In genomic region chr11:69166186-69167115, GRCh38 we compare ENCODE assay signal across 8 cellular contexts. TPM values are rescaled to one million over a fixed set of nuclear protein-coding genes. Genes with fewer than 3 reads are reported as not detected.
A peak's percentile ranks its signal among the peaks of the same experiment; 100 is the strongest.
DNase-seq lines count a peak whose midpoint lies in the region; ATAC-seq and TF ChIP-seq lines count a peak whose summit lies in the region.

No MANE protein-coding gene starts in this region.

- peak overlapping the region; percentile 42 for H3K56ac ChIP-seq in mesendoderm (ENCODE audit: low read length)

- WGBS in mesendoderm (ENCODE audit: extremely low coverage, insufficient coverage, low lambda C conversion rate) = no CpG with 5 or more reads among the region's 21 CpGs
- WGBS in transverse colon (ENCODE audit: low coverage in 1 of 2), 2 donors = 44% methylated on average over 21 of the region's 21 CpGs; no CpG with 5 or more reads in 1 of the 2 donors

- H2BK15ac ChIP-seq in mesendoderm (replicated peaks; ENCODE audit: low read depth) = no peak overlapping the region

- no peak for TF ChIP-seq EP300 in transverse colon (IDR thresholded peaks at IDR 0.05; ENCODE audit: low read depth)

- in situ Hi-C loops in brain microvascular endothelial cell (cut with HindIII; ENCODE audit: low pct_ligation_motif_present, low sequenced_read_pairs) = no loop called here
- in situ Hi-C loops in transverse colon (cut with MboI; ENCODE audit: low pct_ligation_motif_present in 1 of 4, low pct_unique_long_range_greater_than_20kb in 1 of 4, low sequenced_read_pairs in 3 of 4) = no loop called here

- no peak overlapping the region for H2BK120ac ChIP-seq in mesendoderm (ENCODE audit: low read depth, low read length)

- H3K36me3 ChIP-seq in DND-41 (ENCODE audit: insufficient read depth, low read length) = no peaks in the 10 kb centered on the region
- H3K36me3 ChIP-seq in SK-N-MC (ENCODE audit: insufficient read depth, low read length) = no peaks in the 10 kb centered on the region
- no peaks in the 10 kb centered on the region for H3K36me3 ChIP-seq in brain microvascular endothelial cell (replicated peaks)
- no peaks in the 10 kb centered on the region for H3K36me3 ChIP-seq in mesendoderm (ENCODE audit: control insufficient read depth, insufficient read depth, low read length)
- no peaks in the 10 kb centered on the region for H3K36me3 ChIP-seq in transverse colon

- TF ChIP-seq CTCF in DND-41 (IDR thresholded peaks at IDR 0.05; ENCODE audit: borderline replicate concordance, extremely low read depth, low read length, poor library complexity, severe bottlenecking) (no peak), brain microvascular endothelial cell (IDR thresholded peaks at IDR 0.05; ENCODE audit: low read depth, low read length, missing control alignments) (peak; percentile 59), transverse colon (IDR thresholded peaks at IDR 0.05) (peak in 1 of 5 experiments; percentile 19)

- H3K79me1 ChIP-seq in mesendoderm (ENCODE audit: low read length) = no peaks in the 10 kb centered on the region

- intact Hi-C loops in transverse colon (cut with DNase I; ENCODE audit: low total_unique reads) = no loop called here

- H3K79me2 ChIP-seq in DND-41 (ENCODE audit: insufficient read depth, low read length) = no peaks in the 10 kb centered on the region
- no peaks in the 10 kb centered on the region for H3K79me2 ChIP-seq in mesendoderm (ENCODE audit: control insufficient read depth, insufficient read depth, low read length)

- H2BK5ac ChIP-seq in mesendoderm (ENCODE audit: low read length) = no peak overlapping the region

- H4K5ac ChIP-seq in mesendoderm (ENCODE audit: low read length) = no peak overlapping the region

- no peak overlapping the region for H2AFZ ChIP-seq in DND-41 (ENCODE audit: low read depth, low read length)

- H3K4me1 ChIP-seq in DND-41 (ENCODE audit: insufficient read depth, low read length) (no peaks in the 10 kb centered on the region), mesendoderm (ENCODE audit: control insufficient read depth, low read depth, low read length) (no peaks in the 10 kb centered on the region), transverse colon (peaks cover 0 to 9% (median 7%) of the 10 kb centered on the region in 4 donors)

- H3K27ac ChIP-seq in DND-41 (ENCODE audit: low read length) = no peak overlapping the region
- no peak overlapping the region for H3K27ac ChIP-seq in SK-N-MC
- no peak overlapping the region for H3K27ac ChIP-seq in brain microvascular endothelial cell
- H3K27ac ChIP-seq in mesendoderm (ENCODE audit: low read depth, low read length) = peak overlapping the region; percentile 2
- peak overlapping the region in 3 of 4 donors; percentile 43 to 66 (median 47) for H3K27ac ChIP-seq in transverse colon

- no peak for TF ChIP-seq POLR2A in transverse colon (IDR thresholded peaks at IDR 0.05)

- H3K4me3 ChIP-seq in DND-41 (ENCODE audit: low read depth in 1 of 2, low read length in 2 of 2) (no peak overlapping the region), SK-N-MC (0 out of 2 replicates have a peak overlapping the region, but pooled peaks have one; percentile 4), brain microvascular endothelial cell (ENCODE audit: low read depth, low read length) (no peak overlapping the region), mesendoderm (ENCODE audit: low read length) (no peak overlapping the region), transverse colon (no peak overlapping the region)

- H3K9me3 ChIP-seq in DND-41 (ENCODE audit: insufficient read depth, low read length, severe bottlenecking) = no peaks in the 10 kb centered on the region
- H3K9me3 ChIP-seq in SK-N-MC (ENCODE audit: low read depth, low read length) = no peaks in the 10 kb centered on the region
- H3K9me3 ChIP-seq in transverse colon = no peaks in the 10 kb centered on the region

- DNase-seq in DND-41 (no peak), SK-N-MC (ENCODE audit: low read depth, low spot score) (peak; percentile 37), brain microvascular endothelial cell (peak; percentile 84), mesendoderm (peak; percentile 93), transverse colon (no peak), T-helper 9 cell (no peak)

- H3K27me3 ChIP-seq in DND-41 (ENCODE audit: insufficient read depth, low read length, poor library complexity) = peaks cover 4% of the 10 kb centered on the region
- H3K27me3 ChIP-seq in brain microvascular endothelial cell (replicated peaks) = no peaks in the 10 kb centered on the region
- H3K27me3 ChIP-seq in mesendoderm (ENCODE audit: insufficient read depth, low read length, poor library complexity) = no peaks in the 10 kb centered on the region
- no peaks in the 10 kb centered on the region for H3K27me3 ChIP-seq in transverse colon

- peak; percentile 29; the same call in 1 of the 3 replicates for ATAC-seq in DND-41 (ENCODE audit: insufficient read depth, low read depth)
- ATAC-seq in GM19467 (IDR thresholded peaks at IDR 0.05; ENCODE audit: unreplicated experiment) = peak; percentile 84
- ATAC-seq in HG03457 (IDR thresholded peaks at IDR 0.05; ENCODE audit: unreplicated experiment) = peak; percentile 80

- H4K8ac ChIP-seq in mesendoderm (ENCODE audit: low read depth, low read length) = no peak overlapping the region

- H4K20me1 ChIP-seq in DND-41 (ENCODE audit: insufficient read depth, low read length) = no peaks in the 10 kb centered on the region

- H3K9ac ChIP-seq in DND-41 (ENCODE audit: low read depth, low read length) (no peak overlapping the region), SK-N-MC (ENCODE audit: insufficient read length) (no peak overlapping the region), mesendoderm (ENCODE audit: low read length) (no peak overlapping the region)

- no peak overlapping the region for H3K18ac ChIP-seq in mesendoderm (ENCODE audit: low read length)

- H3K23ac ChIP-seq in mesendoderm (ENCODE audit: low read length) = no peak overlapping the region

- no peak overlapping the region for H3K4ac ChIP-seq in mesendoderm (ENCODE audit: low read depth, low read length)

- no peak overlapping the region for H2AK5ac ChIP-seq in mesendoderm (ENCODE audit: low read length)

- H3K4me2 ChIP-seq in DND-41 (ENCODE audit: insufficient read depth, low read length) (no peak overlapping the region), mesendoderm (ENCODE audit: low read length) (no peak overlapping the region)

RNA-seq across cellular contexts. Expression of gene SMIM38, which starts 10.7 kb away (rescaled TPM):
- polyA plus RNA-seq in mesendoderm (2013, experiment 1 of 2) = not detected
- 0.11 TPM for polyA plus RNA-seq in mesendoderm (2013, experiment 2 of 2)
- 10 to 100 TPM in 1 of 4 donors, 1 to 10 TPM in 1, not detected in 2; 2.9 to 10.1 TPM for total RNA-seq in transverse colon

Comparison
In these comparisons a context has a peak if more than half of its experiments do, and no peak if none do; other contexts are left out.
1. ATAC-seq: peak in every context shown above with its lines; median percentile 84 in GM19467; 80 in HG03457; 29 in DND-41.
2. DNase-seq: peak in SK-N-MC (single experiment), brain microvascular endothelial cell (single experiment) and mesendoderm (single experiment); none in DND-41 (single experiment), transverse colon (single experiment) and T-helper 9 cell (single experiment).
3. H3K27ac ChIP-seq: peak in mesendoderm (single experiment) and transverse colon (3 of 4); none in DND-41 (single experiment), SK-N-MC (single experiment) and brain microvascular endothelial cell (single experiment).